9 cellular contexts compared by ENCODE assay signal in genomic region chr1:155989242-155989991, GRCh38. TPM values are rescaled to one million over a fixed set of nuclear protein-coding genes. Genes with fewer than 3 reads are reported as not detected.
DNase-seq lines count a peak whose midpoint lies in the region; ATAC-seq, FAIRE-seq and TF ChIP-seq lines count a peak whose summit lies in the region.
"Had no signal": no experiment of that assay in that cellular context is flagged by ENCODE, and none has a peak within 500 bp of the region (broad histone marks: within the 10 kb centered on the region; RNA-seq: fewer than 3 reads in every experiment).

No MANE protein-coding gene starts in this region.

- peak; percentile 100 for TF ChIP-seq CTCF in WERI-Rb-1 (IDR thresholded peaks at IDR 0.05; ENCODE audit: low read depth, low read length)
- peak; percentile 99 for TF ChIP-seq CTCF in bronchial epithelial cell (IDR thresholded peaks at IDR 0.05; ENCODE audit: insufficient read depth, low read length, severe bottlenecking)
- peak; percentile 100 for TF ChIP-seq CTCF in kidney (IDR thresholded peaks at IDR 0.05; ENCODE audit: borderline replicate concordance, extremely low read depth, insufficient read depth)

- POLR2A ChIA-PET in CD8-positive, alpha-beta memory T cell (lab: Charles Lee) = interaction anchor here (0.6 to 1.8 kb wide), 5 partner anchors 10 to 55 kb away, joined by 3 to 8 read pairs (median 5); partner anchors contain the start of gene KHDC4

- H3K36me3 ChIP-seq in CD8-positive, alpha-beta memory T cell (ENCODE audit: insufficient read depth, low read length) = no peaks in the 10 kb centered on the region
- H3K36me3 ChIP-seq in H7 (replicated peaks; ENCODE audit: control insufficient read depth, insufficient read depth, low read length) (no peaks in the 10 kb centered on the region), WERI-Rb-1 (no peaks in the 10 kb centered on the region), bronchial epithelial cell (ENCODE audit: control insufficient read depth, insufficient read depth, low read length) (no peaks in the 10 kb centered on the region), kidney (ENCODE audit: control insufficient read depth in 1 of 2, insufficient read depth in 2 of 2, low read length in 2 of 2) (no peaks in the 10 kb centered on the region)

- peaks cover 10 to 14% (median 10%) of the 10 kb centered on the region in 3 donors for H3K4me1 Mint-ChIP-seq in CD8-positive, alpha-beta memory T cell

- H3K27ac ChIP-seq in CD8-positive, alpha-beta memory T cell (ENCODE audit: low read depth, low read length) = no peak overlapping the region
- no peak overlapping the region for H3K27ac ChIP-seq in WERI-Rb-1
- peak overlapping the region in 1 of 2 donors; percentile 30 for H3K27ac ChIP-seq in kidney (ENCODE audit: low read depth in 2 of 2, low read length in 2 of 2)
- H3K27ac ChIP-seq: SK-N-MC had no signal

- no peaks in the 10 kb centered on the region for H3K27me3 Mint-ChIP-seq in CD8-positive, alpha-beta memory T cell

- no peaks in the 10 kb centered on the region for H3K9me3 Mint-ChIP-seq in CD8-positive, alpha-beta memory T cell

- H3K4me3 ChIP-seq in CD8-positive, alpha-beta memory T cell (ENCODE audit: low read length) = no peak overlapping the region
- H3K4me3 ChIP-seq in H7 (ENCODE audit: insufficient read depth, low read depth, low read length) = no peak overlapping the region
- no peak overlapping the region for H3K4me3 ChIP-seq in WERI-Rb-1 (ENCODE audit: low read depth, low read length)
- no peak overlapping the region for H3K4me3 ChIP-seq in bronchial epithelial cell (ENCODE audit: low read depth, low read length)
- H3K4me3 ChIP-seq in kidney (ENCODE audit: low read length in 2 of 2) = peak overlapping the region; percentile 30 to 58
- H3K4me3 ChIP-seq: SK-N-MC had no signal

- peak overlapping the region in 1 of 2 donors; percentile 77 for H3K9ac ChIP-seq in kidney (ENCODE audit: low read length in 2 of 2)

- H3K4me1 ChIP-seq in CD8-positive, alpha-beta memory T cell (ENCODE audit: insufficient read depth, low read length) = peaks cover 11% of the 10 kb centered on the region
- peaks cover 5 to 8% of the 10 kb centered on the region in 2 donors for H3K4me1 ChIP-seq in kidney (ENCODE audit: control insufficient read depth in 1 of 2, insufficient read depth in 1 of 2, low read depth in 1 of 2, low read length in 2 of 2)

- peak overlapping the region in 2 of 8 donors; percentile 56 to 71 for H3K27ac Mint-ChIP-seq in CD8-positive, alpha-beta memory T cell

- CTCF ChIA-PET in CD8-positive, alpha-beta memory T cell (lab: Charles Lee) = interaction anchor here (0.5 to 4.4 kb wide), 22 partner anchors 10 to 233 kb away, joined by 3 to 44 read pairs (median 4); partner anchors contain the start of genes ARHGEF2 and KHDC4

- peak; percentile 64 to 86 (median 70) for DNase-seq in CD8-positive, alpha-beta memory T cell
- DNase-seq in H7 (peak; percentile 85), NCI-H2081 (lab: John Stamatoyannopoulos, UW) (peak; percentile 73 to 77), WERI-Rb-1 (peak; percentile 83), bronchial epithelial cell (ENCODE audit: low read depth) (peak; percentile 57), kidney (peak; percentile 89)
- DNase-seq in stimulated activated CD4-positive, alpha-beta T cell treated with anti-CD3 and anti-CD28 coated beads, Interleukin-12 subunit alpha, Interleukin-12 subunit beta, amount 100 ng/mL, for 4 hours = peak; percentile 66

- H3K9me3 ChIP-seq in CD8-positive, alpha-beta memory T cell (ENCODE audit: low read length) = no peaks in the 10 kb centered on the region
- H3K9me3 ChIP-seq in WERI-Rb-1 (ENCODE audit: severe bottlenecking) (no peaks in the 10 kb centered on the region), kidney (ENCODE audit: control insufficient read depth in 1 of 2, low read length in 2 of 2) (no peaks in the 10 kb centered on the region)

- ATAC-seq in HG02885 (IDR thresholded peaks at IDR 0.05; ENCODE audit: poor library complexity, unreplicated experiment) = no peak

- no peaks in the 10 kb centered on the region for H3K36me3 Mint-ChIP-seq in CD8-positive, alpha-beta memory T cell

- intact Hi-C loops in kidney (cut with DNase I) = loop anchor here (5.0 kb wide), 1 partner anchor 47 kb away; the partner anchor contains the start of gene RXFP4

- FAIRE-seq in bronchial epithelial cell (lab: Jason Lieb, UNC) (no peak), kidney (lab: Jason Lieb, UNC) (no peak)

- no peaks in the 10 kb centered on the region for H3K27me3 ChIP-seq in CD8-positive, alpha-beta memory T cell (ENCODE audit: insufficient read depth, low read length, poor library complexity, severe bottlenecking)
- H3K27me3 ChIP-seq in H7 (ENCODE audit: control insufficient read depth, insufficient read depth, low read length) (no peaks in the 10 kb centered on the region), WERI-Rb-1 (ENCODE audit: insufficient read depth, low read depth, severe bottlenecking) (no peaks in the 10 kb centered on the region), bronchial epithelial cell (ENCODE audit: control insufficient read depth, insufficient read depth, low read length) (no peaks in the 10 kb centered on the region)

- no peak overlapping the region for H3K4me3 Mint-ChIP-seq in CD8-positive, alpha-beta memory T cell

RNA-seq across cellular contexts. Expression of gene ARHGEF2, which starts 11.1 kb away (rescaled TPM):
- total RNA-seq in CD8-positive, alpha-beta memory T cell = 100 to 1,000 TPM; 168 to 176 TPM
- 18.8 TPM for polyA plus RNA-seq in CD8-positive, alpha-beta memory T cell
- 97.1 and 104 TPM in 2 replicates for total RNA-seq in H7 (2014; rRNA removed; shearing (Covaris generic))
- total RNA-seq in bronchial epithelial cell (57.1 and 79.2 TPM in 2 replicates), kidney (99.6 TPM)
- polyA plus RNA-seq in kidney (ENCODE audit: insufficient read depth, low read depth, low replicate concordance) = 32.3 TPM

RNA-seq across cellular contexts. Expression of gene SSR2, which starts 31.3 kb away (rescaled TPM):
- 100 to 1,000 TPM; 187 to 190 TPM for total RNA-seq in CD8-positive, alpha-beta memory T cell
- 380 TPM for polyA plus RNA-seq in CD8-positive, alpha-beta memory T cell
- 427 and 445 TPM in 2 replicates for total RNA-seq in H7 (2014; rRNA removed; shearing (Covaris generic))
- total RNA-seq in bronchial epithelial cell (225 and 564 TPM in 2 replicates), kidney (175 TPM)
- 300 TPM for polyA plus RNA-seq in kidney (ENCODE audit: insufficient read depth, low read depth, low replicate concordance)

RNA-seq across cellular contexts. Expression of gene RXFP4, which starts 48.0 kb away (rescaled TPM):
- not detected for total RNA-seq in CD8-positive, alpha-beta memory T cell
- polyA plus RNA-seq in CD8-positive, alpha-beta memory T cell = 0.29 TPM
- total RNA-seq in H7 (2014; rRNA removed; shearing (Covaris generic)) = not detected in 2 replicates
- total RNA-seq in bronchial epithelial cell (not detected in 2 replicates), kidney (not detected)
- polyA plus RNA-seq in kidney (ENCODE audit: insufficient read depth, low read depth, low replicate concordance) = 0.32 TPM

RNA-seq across cellular contexts. Expression of gene KHDC4, which starts 55.2 kb away (rescaled TPM):
- 10 to 100 TPM; 58.8 to 61.2 TPM for total RNA-seq in CD8-positive, alpha-beta memory T cell
- polyA plus RNA-seq in CD8-positive, alpha-beta memory T cell = 8.2 TPM
- total RNA-seq in H7 (2014; rRNA removed; shearing (Covaris generic)) = 58.4 and 78.1 TPM in 2 replicates
- total RNA-seq in bronchial epithelial cell (20.3 and 30.3 TPM in 2 replicates), kidney (57.4 TPM)
- 19.8 TPM for polyA plus RNA-seq in kidney (ENCODE audit: insufficient read depth, low read depth, low replicate concordance)

Comparison
In these comparisons a context has a peak if more than half of its experiments do, and no peak if none do; other contexts are left out.
1. H3K4me3 ChIP-seq: peak in kidney (2 of 2); none in CD8-positive, alpha-beta memory T cell (single experiment), H7 (single experiment), WERI-Rb-1 (single experiment) and bronchial epithelial cell (single experiment).
2. Peak in every context shown above with its lines, with median percentiles within 50 percentile points of each other: DNase-seq and CTCF ChIP-seq.